ENCODE assay signal across 10 cellular contexts in genomic region chr14:58533417-58533816, GRCh38.
DNase-seq lines count a peak whose midpoint lies in the region; ATAC-seq and TF ChIP-seq lines count a peak whose summit lies in the region.
"Had no signal": no experiment of that assay in that cellular context is flagged by ENCODE, and none has a peak within 500 bp of the region (broad histone marks: within the 10 kb centered on the region; RNA-seq: fewer than 3 reads in every experiment).

No MANE protein-coding gene starts in this region.

- no peak overlapping the region for H3K4me3 Mint-ChIP-seq in HFFc6
- H3K4me3 Mint-ChIP-seq: T-helper 1 cell treated with Interleukin-12 subunit alpha and Interleukin-12 subunit beta and Interleukin-4 antibody, amounts not matched to agents 30 μg/mL and 1 μg/mL, for 36 hours had no signal

- H3K4me1 Mint-ChIP-seq in HFFc6 (ENCODE audit: low read depth) = peaks cover 11% of the 10 kb centered on the region

- peak overlapping the region; percentile 3; the same call in 1 of the 2 replicates for H3K27ac Mint-ChIP-seq in HFFc6
- H3K27ac Mint-ChIP-seq: T-helper 1 cell treated with Interleukin-12 subunit alpha and Interleukin-12 subunit beta and Interleukin-4 antibody, amounts not matched to agents 30 μg/mL and 1 μg/mL, for 36 hours had no signal

- H3K27ac ChIP-seq in caudate nucleus (ENCODE audit: low read depth, low read length) (peak overlapping the region; percentile 87), hepatocyte (peak overlapping the region; percentile 46), rectal smooth muscle tissue (ENCODE audit: low read depth, low read length) (peak overlapping the region; percentile 22)

- no peak overlapping the region for H2AFZ ChIP-seq in hepatocyte

- H3K79me2 ChIP-seq in hepatocyte = no peaks in the 10 kb centered on the region

- WGBS in hepatocyte (ENCODE audit: low lambda C conversion rate, missing lambda C conversion rate) = 49% methylated on average over 4 of the region's 4 CpGs

- H3K36me3 ChIP-seq in hepatocyte (replicated peaks; ENCODE audit: insufficient read depth, low read depth) (no peaks in the 10 kb centered on the region), rectal smooth muscle tissue (ENCODE audit: control insufficient read depth, insufficient read depth, low read length) (no peaks in the 10 kb centered on the region)

- peak overlapping the region; percentile 22 for H3K4me2 ChIP-seq in hepatocyte

- H3K9ac ChIP-seq in rectal smooth muscle tissue (ENCODE audit: low read length) = no peak overlapping the region

- H3K4me3 ChIP-seq in hepatocyte = no peak overlapping the region
- H3K4me3 ChIP-seq in rectal smooth muscle tissue (ENCODE audit: low read length) = no peak overlapping the region

- TF ChIP-seq CTCF in HFFc6 (IDR thresholded peaks at IDR 0.05) (no peak), hepatocyte (IDR thresholded peaks at IDR 0.05; ENCODE audit: poor library complexity) (no peak)

- no peaks in the 10 kb centered on the region for H3K9me2 ChIP-seq in hepatocyte (replicated peaks; ENCODE audit: insufficient read depth)

- no peak for ATAC-seq in GM19035 (IDR thresholded peaks at IDR 0.05; ENCODE audit: unreplicated experiment)

- DNase-seq in HFFc6 = no peak
- DNase-seq in caudate nucleus (lab: John Stamatoyannopoulos, UW) = peak in 50 of 61 donors; percentile 1 to 80 (median 28)
- peak; percentile 19 for DNase-seq in hepatocyte (ENCODE audit: low spot score)
- DNase-seq in SHP77 treated with DMSO at 0.1 percent for 48 hours (lab: John Stamatoyannopoulos, UW) = no peak
- DNase-seq in stimulated activated naive CD4-positive, alpha-beta T cell (lab: John Stamatoyannopoulos, UW) = no peak
- no peak for DNase-seq in NCI-H446 treated with DMSO at 0.1 percent for 48 hours (lab: John Stamatoyannopoulos, UW)
- DNase-seq: erythroblast had no signal

- no peaks in the 10 kb centered on the region for H3K9me3 ChIP-seq in hepatocyte (ENCODE audit: low read depth)

- H3K27me3 ChIP-seq in hepatocyte = no peaks in the 10 kb centered on the region
- H3K27me3 ChIP-seq in rectal smooth muscle tissue (ENCODE audit: control insufficient read depth, insufficient read depth, low read length) = no peaks in the 10 kb centered on the region

- peaks cover 17% of the 10 kb centered on the region for H3K9me3 Mint-ChIP-seq in HFFc6

- no peaks in the 10 kb centered on the region for H4K20me1 ChIP-seq in hepatocyte (ENCODE audit: insufficient read depth, poor library complexity, severe bottlenecking)

- no peaks in the 10 kb centered on the region for H3K36me3 Mint-ChIP-seq in HFFc6 (ENCODE audit: low read depth)

- H3K4me1 ChIP-seq in hepatocyte (ENCODE audit: insufficient read depth) = peaks cover 9% of the 10 kb centered on the region
- peaks cover 15% of the 10 kb centered on the region for H3K4me1 ChIP-seq in rectal smooth muscle tissue (ENCODE audit: control insufficient read depth, insufficient read depth, low read length)

- no peaks in the 10 kb centered on the region for H3K27me3 Mint-ChIP-seq in HFFc6 (ENCODE audit: insufficient read depth)

Comparison
In these comparisons a context has a peak if more than half of its experiments do, and no peak if none do; other contexts are left out.
1. DNase-seq: peak in caudate nucleus (50 of 61) and hepatocyte (single experiment); none in HFFc6 (single experiment), SHP77 treated with DMSO at 0.1 percent for 48 hours (single experiment), stimulated activated naive CD4-positive, alpha-beta T cell (0 of 6) and NCI-H446 treated with DMSO at 0.1 percent for 48 hours (single experiment).
2. H3K27ac ChIP-seq: peak in every context shown above with its lines; median percentile 87 in caudate nucleus; 46 in hepatocyte; 22 in rectal smooth muscle tissue.